ENCODE assay signal across 28 cellular contexts in genomic region chr6:4664911-4665310, GRCh38.
DNase-seq lines count a peak whose midpoint lies in the region; ATAC-seq and TF ChIP-seq lines count a peak whose summit lies in the region.
"Had no signal": no experiment of that assay in that cellular context is flagged by ENCODE, and none has a peak within 500 bp of the region (broad histone marks: within the 10 kb centered on the region; RNA-seq: fewer than 3 reads in every experiment).

No MANE protein-coding gene starts in this region.

- ATAC-seq in psoas muscle = no peak
- ATAC-seq in GM21367 (IDR thresholded peaks at IDR 0.05; ENCODE audit: unreplicated experiment) = no peak
- ATAC-seq: GM23338, PC-3, SK-N-SH treated with all-trans-retinoic acid at 6 μM for 48 hours had no signal

- TF ChIP-seq CTCF in colonic mucosa (IDR thresholded peaks at IDR 0.05) = no peak
- TF ChIP-seq CTCF in psoas muscle (IDR thresholded peaks at IDR 0.05) = no peak

- H3K9me3 ChIP-seq in colonic mucosa (no peaks in the 10 kb centered on the region), psoas muscle (no peaks in the 10 kb centered on the region)
- H3K9me3 ChIP-seq: BE2C, SJCRH30 had no signal

- H3K4me1 ChIP-seq in colonic mucosa = no peaks in the 10 kb centered on the region
- peaks cover 36% of the 10 kb centered on the region for H3K4me1 ChIP-seq in psoas muscle
- H3K4me1 ChIP-seq: BE2C, SJCRH30 had no signal

- H3K36me3 ChIP-seq in colonic mucosa = no peaks in the 10 kb centered on the region
- no peaks in the 10 kb centered on the region for H3K36me3 ChIP-seq in psoas muscle (ENCODE audit: insufficient read depth in 1 of 2, low read depth in 1 of 2)
- H3K36me3 ChIP-seq: BE2C, SJCRH30 had no signal

- 91 to 99% (median 94%) methylated on average over 5 to 6 of the region's 6 CpGs for WGBS in psoas muscle, 3 donors

- H3K27ac ChIP-seq in colonic mucosa = no peak overlapping the region
- no peak overlapping the region for H3K27ac ChIP-seq in psoas muscle
- H3K27ac ChIP-seq: 22Rv1, KMS-11, SJCRH30 had no signal

- intact Hi-C loops in colonic mucosa (cut with DNase I) = no loop called here
- intact Hi-C loops in psoas muscle (cut with DNase I) = loop anchor here in 1 of 2 donors (5.0 kb wide), 1 partner anchor 107 kb away; no protein-coding TSS in a partner anchor

- H3K27me3 ChIP-seq in colonic mucosa = no peaks in the 10 kb centered on the region
- H3K27me3 ChIP-seq in psoas muscle (ENCODE audit: insufficient read depth in 3 of 3, low read length in 2 of 3) = no peaks in the 10 kb centered on the region
- H3K27me3 ChIP-seq: BE2C, SJCRH30 had no signal

- H3K4me3 ChIP-seq in colonic mucosa = no peak overlapping the region
- H3K4me3 ChIP-seq in psoas muscle = no peak overlapping the region
- H3K4me3 ChIP-seq: GM23338, SJCRH30 had no signal

- H3K9ac ChIP-seq in colonic mucosa (ENCODE audit: low read depth in 2 of 2, low read length in 2 of 2) = no peak overlapping the region
- H3K9ac ChIP-seq: KMS-11 had no signal

- DNase-seq in NCI-H2107 treated with DMSO at 0.1 percent for 48 hours (lab: John Stamatoyannopoulos, UW; ENCODE audit: unreplicated experiment) = peak; percentile 3
- no peak for DNase-seq in NCI-H2107 (lab: John Stamatoyannopoulos, UW)
- peak; percentile 10 for DNase-seq in colonic mucosa
- peak; percentile 9 for DNase-seq in mesenteric fat pad (ENCODE audit: low spot score)
- DNase-seq in psoas muscle = no peak
- DNase-seq in effector CD8-positive, alpha-beta T cell (lab: John Stamatoyannopoulos, UW) = no peak
- no peak for DNase-seq in RKO (ENCODE audit: low spot score)
- DNase-seq: ACHN; BE2C; CD8-positive, alpha-beta memory T cell; DMS53; H9; NCI-H1048; NCI-H1417; NCI-H1694; NCI-H2029 treated with DMSO at 0.1 percent for 48 hours; NCI-H2171 treated with DMSO at 0.1 percent for 48 hours; NCI-H345; NCI-H510A treated with DMSO at 0.1 percent for 48 hours; NCI-H748 treated with DMSO at 0.1 percent for 48 hours; NK-92 treated with Interleukin-12 subunit alpha and Interleukin-12 subunit beta, amount 100 ng/mL, for 24 hours; SJCRH30 had no signal

Comparison
In these comparisons a context has a peak if more than half of its experiments do, and no peak if none do; other contexts are left out.
1. DNase-seq: peak in NCI-H2107 treated with DMSO at 0.1 percent for 48 hours (single experiment), colonic mucosa (single experiment) and mesenteric fat pad (single experiment); none in NCI-H2107 (single experiment), psoas muscle (0 of 2), effector CD8-positive, alpha-beta T cell (single experiment) and RKO (single experiment).